In genomic region chr5:115440782-115441451, GRCh38 we compare ENCODE assay signal across 23 cellular contexts.
DNase-seq lines count a peak whose midpoint lies in the region; ATAC-seq and TF ChIP-seq lines count a peak whose summit lies in the region.
"Had no signal": no experiment of that assay in that cellular context is flagged by ENCODE, and none has a peak within 500 bp of the region (broad histone marks: within the 10 kb centered on the region; RNA-seq: fewer than 3 reads in every experiment).

No MANE protein-coding gene starts in this region.

- no peaks in the 10 kb centered on the region for H3K36me3 ChIP-seq in RWPE2 (ENCODE audit: low read depth)
- H3K36me3 ChIP-seq: MG63, Peyer's patch had no signal

- ATAC-seq in RWPE2 (ENCODE audit: low read depth) (peak; percentile 67), HG02884 (IDR thresholded peaks at IDR 0.05; ENCODE audit: unreplicated experiment) (no peak), GM21717 (IDR thresholded peaks at IDR 0.05; ENCODE audit: unreplicated experiment) (no peak)

- no peak overlapping the region for H3K27ac ChIP-seq in RWPE2 (ENCODE audit: poor library complexity, severe bottlenecking)
- H3K27ac ChIP-seq: GM23248, Peyer's patch had no signal

- H3K27me3 ChIP-seq in RWPE2 (ENCODE audit: insufficient read depth, poor library complexity, severe bottlenecking), result no peaks in the 10 kb centered on the region
- H3K27me3 ChIP-seq: MG63, Peyer's patch had no signal

- H3K27me3 Mint-ChIP-seq in activated CD4-positive, alpha-beta memory T cell treated with anti-CD3 and anti-CD28 coated beads, Interleukin-2, amount 10 ng/mL, durations not matched to agents 7 days and 5 days, result peaks cover 37% of the 10 kb centered on the region

- no peaks in the 10 kb centered on the region for H3K36me3 Mint-ChIP-seq in activated CD4-positive, alpha-beta memory T cell treated with anti-CD3 and anti-CD28 coated beads, Interleukin-2, amount 10 ng/mL, durations not matched to agents 7 days and 5 days (ENCODE audit: low read depth)
- H3K36me3 Mint-ChIP-seq: IgD-negative memory B cell had no signal

- H3K4me3 ChIP-seq in RWPE2 (ENCODE audit: severe bottlenecking), result no peak overlapping the region
- H3K4me3 ChIP-seq: GM23248, MG63, Peyer's patch had no signal

- H3K4me1 Mint-ChIP-seq in activated CD4-positive, alpha-beta memory T cell treated with anti-CD3 and anti-CD28 coated beads, Interleukin-2, amount 10 ng/mL, durations not matched to agents 7 days and 5 days, result no peaks in the 10 kb centered on the region
- H3K4me1 Mint-ChIP-seq: H9, IgD-negative memory B cell had no signal

- H3K4me3 Mint-ChIP-seq in activated CD4-positive, alpha-beta memory T cell treated with anti-CD3 and anti-CD28 coated beads, Interleukin-2, amount 10 ng/mL, durations not matched to agents 7 days and 5 days, result no peak overlapping the region
- H3K4me3 Mint-ChIP-seq: H9; IgD-negative memory B cell; T-helper 1 cell treated with Interleukin-12 subunit alpha and Interleukin-12 subunit beta and Interleukin-4 antibody, amounts not matched to agents 30 μg/mL and 1 μg/mL, for 36 hours had no signal

- CTCF ChIA-PET in activated CD4-positive, alpha-beta memory T cell treated with anti-CD3 and anti-CD28 coated beads, Interleukin-2, amount 10 ng/mL, durations not matched to agents 7 days and 5 days (lab: Charles Lee), result no interaction called here

- H3K9me3 Mint-ChIP-seq in activated CD4-positive, alpha-beta memory T cell treated with anti-CD3 and anti-CD28 coated beads, Interleukin-2, amount 10 ng/mL, durations not matched to agents 7 days and 5 days, result peaks cover 5% of the 10 kb centered on the region

- DNase-seq in NCI-H524 (lab: John Stamatoyannopoulos, UW) (peak; percentile 5 to 15), NCI-H524 treated with DMSO at 0.1 percent for 48 hours (lab: John Stamatoyannopoulos, UW) (no peak), NCI-H69 (lab: John Stamatoyannopoulos, UW) (peak; percentile 56), RWPE2 (ENCODE audit: low spot score) (no peak), kidney tubule cell (ENCODE audit: low spot score) (peak; percentile 55)
- no peak for DNase-seq in activated CD4-positive, alpha-beta memory T cell treated with anti-CD3 and anti-CD28 coated beads, Interleukin-2, amount 10 ng/mL, durations not matched to agents 7 days and 5 days
- DNase-seq: 8988T, Calu3, DMS79 treated with DMSO at 0.1 percent for 48 hours, GM23248, H9, Kasumi-1, MG63, NCI-H2029, NCI-H2227 treated with DMSO at 0.1 percent for 48 hours, NCI-H748 treated with DMSO at 0.1 percent for 48 hours, Peyer's patch, SK-N-SH, SW 1271 had no signal

- peaks cover 8% of the 10 kb centered on the region for H3K9me3 ChIP-seq in RWPE2 (ENCODE audit: severe bottlenecking)

- TF ChIP-seq CTCF in RWPE2 (IDR thresholded peaks at IDR 0.05; ENCODE audit: poor library complexity, severe bottlenecking), result no peak

- POLR2A ChIA-PET in activated CD4-positive, alpha-beta memory T cell treated with anti-CD3 and anti-CD28 coated beads, Interleukin-2, amount 10 ng/mL, durations not matched to agents 7 days and 5 days (lab: Charles Lee), result no interaction called here

- H3K4me1 ChIP-seq in RWPE2 (ENCODE audit: insufficient read depth, poor library complexity, severe bottlenecking), result peaks cover 7% of the 10 kb centered on the region
- H3K4me1 ChIP-seq: Peyer's patch had no signal

- no peak overlapping the region for H3K27ac Mint-ChIP-seq in activated CD4-positive, alpha-beta memory T cell treated with anti-CD3 and anti-CD28 coated beads, Interleukin-2, amount 10 ng/mL, durations not matched to agents 7 days and 5 days
- H3K27ac Mint-ChIP-seq: H9; IgD-negative memory B cell; T-helper 1 cell treated with Interleukin-12 subunit alpha and Interleukin-12 subunit beta and Interleukin-4 antibody, amounts not matched to agents 30 μg/mL and 1 μg/mL, for 36 hours had no signal

Comparison
In these comparisons a context has a peak if more than half of its experiments do, and no peak if none do; other contexts are left out.
1. DNase-seq: peak in NCI-H524 (2 of 2), NCI-H69 (single experiment) and kidney tubule cell (single experiment); none in NCI-H524 treated with DMSO at 0.1 percent for 48 hours (single experiment), RWPE2 (single experiment) and activated CD4-positive, alpha-beta memory T cell treated with anti-CD3 and anti-CD28 coated beads, Interleukin-2, amount 10 ng/mL, durations not matched to agents 7 days and 5 days (single experiment).